Comparison of ENCODE assay signal across 27 cellular contexts in genomic region chr20:15831201-15831600, GRCh38.
"Had no signal": no experiment of that assay in that cellular context is flagged by ENCODE, and none has a peak within 500 bp of the region (broad histone marks: within the 10 kb centered on the region; RNA-seq: fewer than 3 reads in every experiment).

No MANE protein-coding gene starts in this region.

- DNase-seq: activated CD4-positive, alpha-beta memory T cell treated with anti-CD3 and anti-CD28 coated beads for 36 hours; activated CD4-positive, alpha-beta T cell treated with anti-CD3 and anti-CD28 coated beads for 1 hour; activated CD4-positive, alpha-beta T cell treated with anti-CD3 and anti-CD28 coated beads, Interleukin-2, amount 10 ng/mL, durations not matched to agents 7 days and 5 days; activated CD8-positive, alpha-beta memory T cell treated with anti-CD3 and anti-CD28 coated beads, Interleukin-2, amount 50 U/mL, for 4 hours; activated effector memory CD4-positive, alpha-beta T cell treated with Interleukin-2 at 50 U/mL for 16 hours; activated naive CD4-positive, alpha-beta T cell; activated T-cell treated with anti-CD3 and anti-CD28 coated beads, Interleukin-2, amount 50 U/mL, for 1 hour; aorta; KG1; MM.1S; NCI-H1105; NCI-H1436; NCI-H1694 treated with DMSO at 0.1 percent for 48 hours; NCI-H2081; NCI-H510A treated with DMSO at 0.1 percent for 48 hours; NCI-H69; NK-92 treated with Interleukin-12 subunit alpha and Interleukin-12 subunit beta, amount 100 ng/mL, for 24 hours; OCI-M1; Peyer's patch; SHP77 treated with DMSO at 0.1 percent for 48 hours; T-helper 17 cell; T-helper 9 cell had no signal

- H3K36me3 Mint-ChIP-seq: activated CD4-positive, alpha-beta memory T cell treated with anti-CD3 and anti-CD28 coated beads for 36 hours; activated naive CD4-positive, alpha-beta T cell treated with anti-CD3 and anti-CD28 coated beads, Interleukin-2, amount 50 U/mL, for 24 hours; IgD-negative memory B cell; WTC11 had no signal

- H3K4me3 Mint-ChIP-seq: activated CD4-positive, alpha-beta memory T cell treated with anti-CD3 and anti-CD28 coated beads for 36 hours; activated CD4-positive, alpha-beta T cell treated with anti-CD3 and anti-CD28 coated beads, Interleukin-2, amount 10 ng/mL, durations not matched to agents 7 days and 5 days; activated naive CD4-positive, alpha-beta T cell treated with anti-CD3 and anti-CD28 coated beads, Interleukin-2, amount 50 U/mL, for 24 hours; activated T-helper 1 cell treated with anti-CD3 and anti-CD28 coated beads, Interleukin-12 subunit alpha, Interleukin-12 subunit beta, Interleukin-2, Interleukin-4 antibody, amounts not matched to agents 30 ng/mL and 10 ng/mL and 1 ng/mL, durations not matched to agents 14 hours and 24 hours and 36 hours; central memory CD8-positive, alpha-beta T cell; IgD-negative memory B cell; T-helper 17 cell; WTC11 had no signal

- H3K4me1 Mint-ChIP-seq: activated CD4-positive, alpha-beta T cell treated with anti-CD3 and anti-CD28 coated beads, Interleukin-2, amount 10 ng/mL, durations not matched to agents 7 days and 5 days; activated naive CD4-positive, alpha-beta T cell treated with anti-CD3 and anti-CD28 coated beads, Interleukin-2, amount 50 U/mL, for 24 hours; central memory CD8-positive, alpha-beta T cell; IgD-negative memory B cell; T-helper 17 cell had no signal

- H3K27me3 Mint-ChIP-seq: activated CD4-positive, alpha-beta memory T cell treated with anti-CD3 and anti-CD28 coated beads for 36 hours; activated CD4-positive, alpha-beta T cell treated with anti-CD3 and anti-CD28 coated beads, Interleukin-2, amount 10 ng/mL, durations not matched to agents 7 days and 5 days; activated naive CD4-positive, alpha-beta T cell treated with anti-CD3 and anti-CD28 coated beads, Interleukin-2, amount 50 U/mL, for 24 hours; central memory CD8-positive, alpha-beta T cell; IgD-negative memory B cell; T-helper 17 cell had no signal

- H3K9me3 Mint-ChIP-seq: activated CD4-positive, alpha-beta memory T cell treated with anti-CD3 and anti-CD28 coated beads for 36 hours; activated CD4-positive, alpha-beta T cell treated with anti-CD3 and anti-CD28 coated beads, Interleukin-2, amount 10 ng/mL, durations not matched to agents 7 days and 5 days; activated naive CD4-positive, alpha-beta T cell treated with anti-CD3 and anti-CD28 coated beads, Interleukin-2, amount 50 U/mL, for 24 hours; activated T-helper 1 cell treated with anti-CD3 and anti-CD28 coated beads, Interleukin-12 subunit alpha, Interleukin-12 subunit beta, Interleukin-2, Interleukin-4 antibody, amounts not matched to agents 30 ng/mL and 10 ng/mL and 1 ng/mL, durations not matched to agents 14 hours and 24 hours and 36 hours; IgD-negative memory B cell; WTC11 had no signal

- ATAC-seq: T-helper 17 cell, WTC11 had no signal

- H3K27ac ChIP-seq: Peyer's patch had no signal

- H3K27ac Mint-ChIP-seq: activated CD4-positive, alpha-beta memory T cell treated with anti-CD3 and anti-CD28 coated beads for 36 hours; activated CD4-positive, alpha-beta T cell treated with anti-CD3 and anti-CD28 coated beads, Interleukin-2, amount 10 ng/mL, durations not matched to agents 7 days and 5 days; activated naive CD4-positive, alpha-beta T cell treated with anti-CD3 and anti-CD28 coated beads, Interleukin-2, amount 50 U/mL, for 24 hours; activated T-helper 1 cell treated with anti-CD3 and anti-CD28 coated beads, Interleukin-12 subunit alpha, Interleukin-12 subunit beta, Interleukin-2, Interleukin-4 antibody, amounts not matched to agents 30 ng/mL and 10 ng/mL and 1 ng/mL, durations not matched to agents 14 hours and 24 hours and 36 hours; IgD-negative memory B cell; T-helper 17 cell; WTC11 had no signal
